In genomic region chr2:17422066-17422465, GRCh38 we compare ENCODE assay signal across 26 cellular contexts.
"Had no signal": no experiment of that assay in that cellular context is flagged by ENCODE, and none has a peak within 500 bp of the region (broad histone marks: within the 10 kb centered on the region; RNA-seq: fewer than 3 reads in every experiment).

No MANE protein-coding gene starts in this region.

- H3K4me3 Mint-ChIP-seq: activated CD4-positive, alpha-beta T cell treated with anti-CD3 and anti-CD28 coated beads, Interleukin-2, amount 10 ng/mL, durations not matched to agents 24 days and 14 days; activated CD8-positive, alpha-beta memory T cell treated with anti-CD3 and anti-CD28 coated beads, Interleukin-2, amount 10 ng/mL, durations not matched to agents 7 days and 5 days; activated CD8-positive, alpha-beta T cell treated with anti-CD3 and anti-CD28 coated beads for 36 hours; activated naive CD8-positive, alpha-beta T cell treated with anti-CD3 and anti-CD28 coated beads, Interleukin-2, amount 50 U/mL, for 24 hours; activated T-helper 1 cell treated with anti-CD3 and anti-CD28 coated beads, Interleukin-12 subunit alpha, Interleukin-12 subunit beta, Interleukin-2, Interleukin-4 antibody, amounts not matched to agents 30 ng/mL and 10 ng/mL and 1 ng/mL, durations not matched to agents 14 hours and 24 hours and 36 hours; central memory CD8-positive, alpha-beta T cell; effector memory CD8-positive, alpha-beta T cell; immature natural killer cell; natural killer cell; T-helper 17 cell had no signal

- H3K36me3 ChIP-seq: ascending aorta, breast epithelium, esophagus squamous epithelium, thyroid gland, upper lobe of right lung had no signal

- H3K9me3 ChIP-seq: ascending aorta, breast epithelium, esophagus squamous epithelium, thyroid gland, upper lobe of right lung had no signal

- H3K4me1 Mint-ChIP-seq: activated CD4-positive, alpha-beta T cell treated with anti-CD3 and anti-CD28 coated beads, Interleukin-2, amount 10 ng/mL, durations not matched to agents 24 days and 14 days; activated CD8-positive, alpha-beta memory T cell treated with anti-CD3 and anti-CD28 coated beads, Interleukin-2, amount 10 ng/mL, durations not matched to agents 7 days and 5 days; activated naive CD8-positive, alpha-beta T cell treated with anti-CD3 and anti-CD28 coated beads, Interleukin-2, amount 50 U/mL, for 24 hours; central memory CD8-positive, alpha-beta T cell; immature natural killer cell; natural killer cell; T-helper 17 cell had no signal

- DNase-seq: activated CD4-positive, alpha-beta T cell treated with anti-CD3 and anti-CD28 coated beads, Interleukin-2, amount 10 ng/mL, durations not matched to agents 24 days and 14 days; activated CD8-positive, alpha-beta memory T cell treated with anti-CD3 and anti-CD28 coated beads, Interleukin-2, amount 10 ng/mL, durations not matched to agents 7 days and 5 days; activated CD8-positive, alpha-beta T cell treated with anti-CD3 and anti-CD28 coated beads for 36 hours; activated gamma-delta T cell; activated naive CD4-positive, alpha-beta T cell treated with anti-CD3 and anti-CD28 coated beads, Interleukin-2, amount 50 U/mL, for 16 hours; activated naive CD8-positive, alpha-beta T cell treated with anti-CD3 and anti-CD28 coated beads, Interleukin-2, amount 50 U/mL, for 24 hours; dorsolateral prefrontal cortex; effector memory CD8-positive, alpha-beta T cell; esophagus squamous epithelium; foreskin keratinocyte; immature natural killer cell; left ventricle myocardium superior; mammary epithelial cell; midbrain; natural killer cell; stimulated activated CD4-positive, alpha-beta T cell treated with anti-CD3 and anti-CD28 coated beads, Interleukin-4, amount 100 ng/mL, for 24 hours; stimulated activated naive CD4-positive, alpha-beta T cell treated with Interleukin-2 at 50 U/mL for 16 hours; SW 1271; T-helper 17 cell; thyroid gland; upper lobe of right lung had no signal

- H3K36me3 Mint-ChIP-seq: activated CD8-positive, alpha-beta memory T cell treated with anti-CD3 and anti-CD28 coated beads, Interleukin-2, amount 10 ng/mL, durations not matched to agents 7 days and 5 days; immature natural killer cell; natural killer cell had no signal

- H3K27ac Mint-ChIP-seq: activated CD4-positive, alpha-beta T cell treated with anti-CD3 and anti-CD28 coated beads, Interleukin-2, amount 10 ng/mL, durations not matched to agents 24 days and 14 days; activated CD8-positive, alpha-beta memory T cell treated with anti-CD3 and anti-CD28 coated beads, Interleukin-2, amount 10 ng/mL, durations not matched to agents 7 days and 5 days; activated CD8-positive, alpha-beta T cell treated with anti-CD3 and anti-CD28 coated beads for 36 hours; activated naive CD8-positive, alpha-beta T cell treated with anti-CD3 and anti-CD28 coated beads, Interleukin-2, amount 50 U/mL, for 24 hours; activated T-helper 1 cell treated with anti-CD3 and anti-CD28 coated beads, Interleukin-12 subunit alpha, Interleukin-12 subunit beta, Interleukin-2, Interleukin-4 antibody, amounts not matched to agents 30 ng/mL and 10 ng/mL and 1 ng/mL, durations not matched to agents 14 hours and 24 hours and 36 hours; effector memory CD8-positive, alpha-beta T cell; immature natural killer cell; natural killer cell; progenitor cell of endocrine pancreas; T-helper 17 cell had no signal

- ATAC-seq: activated CD8-positive, alpha-beta memory T cell treated with anti-CD3 and anti-CD28 coated beads, Interleukin-2, amount 10 ng/mL, durations not matched to agents 7 days and 5 days; activated CD8-positive, alpha-beta T cell treated with anti-CD3 and anti-CD28 coated beads for 36 hours; activated naive CD8-positive, alpha-beta T cell treated with anti-CD3 and anti-CD28 coated beads, Interleukin-2, amount 50 U/mL, for 24 hours; effector memory CD8-positive, alpha-beta T cell; foreskin keratinocyte; left ventricle myocardium superior; natural killer cell; T-helper 17 cell; upper lobe of right lung had no signal

- H3K27ac ChIP-seq: ascending aorta, breast epithelium, dorsolateral prefrontal cortex, esophagus squamous epithelium, foreskin keratinocyte, thyroid gland, upper lobe of right lung had no signal

- H3K27me3 Mint-ChIP-seq: activated CD4-positive, alpha-beta T cell treated with anti-CD3 and anti-CD28 coated beads, Interleukin-2, amount 10 ng/mL, durations not matched to agents 24 days and 14 days; activated CD8-positive, alpha-beta memory T cell treated with anti-CD3 and anti-CD28 coated beads, Interleukin-2, amount 10 ng/mL, durations not matched to agents 7 days and 5 days; activated CD8-positive, alpha-beta T cell treated with anti-CD3 and anti-CD28 coated beads for 36 hours; activated naive CD8-positive, alpha-beta T cell treated with anti-CD3 and anti-CD28 coated beads, Interleukin-2, amount 50 U/mL, for 24 hours; central memory CD8-positive, alpha-beta T cell; effector memory CD8-positive, alpha-beta T cell; progenitor cell of endocrine pancreas; T-helper 17 cell had no signal

- H3K9me3 Mint-ChIP-seq: activated CD4-positive, alpha-beta T cell treated with anti-CD3 and anti-CD28 coated beads, Interleukin-2, amount 10 ng/mL, durations not matched to agents 24 days and 14 days; activated CD8-positive, alpha-beta T cell treated with anti-CD3 and anti-CD28 coated beads for 36 hours; activated naive CD8-positive, alpha-beta T cell treated with anti-CD3 and anti-CD28 coated beads, Interleukin-2, amount 50 U/mL, for 24 hours; activated T-helper 1 cell treated with anti-CD3 and anti-CD28 coated beads, Interleukin-12 subunit alpha, Interleukin-12 subunit beta, Interleukin-2, Interleukin-4 antibody, amounts not matched to agents 30 ng/mL and 10 ng/mL and 1 ng/mL, durations not matched to agents 14 hours and 24 hours and 36 hours had no signal

- H3K4me3 ChIP-seq: ascending aorta, breast epithelium, dorsolateral prefrontal cortex, esophagus squamous epithelium, thyroid gland, upper lobe of right lung had no signal

- H3K27me3 ChIP-seq: ascending aorta, breast epithelium, dorsolateral prefrontal cortex, esophagus squamous epithelium, foreskin keratinocyte, thyroid gland, upper lobe of right lung had no signal

- H3K4me1 ChIP-seq: ascending aorta, breast epithelium, thyroid gland, upper lobe of right lung had no signal
